ENCODE assay signal across 1 cellular context in the genomic region with DNA sequence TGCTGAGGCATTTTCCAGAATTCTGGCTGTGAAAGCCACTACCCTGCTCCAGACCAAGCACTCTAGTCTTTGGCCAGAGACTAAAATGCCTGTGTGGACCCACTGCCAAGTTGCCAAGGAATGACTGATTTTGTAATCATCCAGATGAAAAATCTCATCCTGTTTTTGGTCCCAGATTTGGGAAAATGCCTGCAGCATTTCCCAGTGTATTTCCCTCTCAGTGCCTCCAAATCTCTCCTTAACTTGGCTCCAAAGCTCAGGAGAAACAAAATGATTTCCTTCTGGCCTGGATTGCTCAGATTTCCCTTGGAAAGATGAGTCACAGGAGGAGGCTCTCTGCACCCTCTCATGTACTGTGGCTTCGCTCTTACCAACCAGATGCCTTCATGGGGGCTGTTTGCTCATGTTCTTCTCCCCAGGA.
TF ChIP-seq lines count a peak whose summit lies in the region.

No MANE protein-coding gene starts in this region.

TF ChIP-seq in IMR-90, 13 proteins besides CTCF, POLR2A, EP300 and RAD21:
- TF ChIP-seq, protein P1, sequence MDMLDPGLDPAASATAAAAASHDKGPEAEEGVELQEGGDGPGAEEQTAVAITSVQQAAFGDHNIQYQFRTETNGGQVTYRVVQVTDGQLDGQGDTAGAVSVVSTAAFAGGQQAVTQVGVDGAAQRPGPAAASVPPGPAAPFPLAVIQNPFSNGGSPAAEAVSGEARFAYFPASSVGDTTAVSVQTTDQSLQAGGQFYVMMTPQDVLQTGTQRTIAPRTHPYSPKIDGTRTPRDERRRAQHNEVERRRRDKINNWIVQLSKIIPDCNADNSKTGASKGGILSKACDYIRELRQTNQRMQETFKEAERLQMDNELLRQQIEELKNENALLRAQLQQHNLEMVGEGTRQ (IDR thresholded peaks at IDR 0.05; ENCODE audit: low read depth, low read length) = no peak
- TF ChIP-seq CEBPB (IDR thresholded peaks at IDR 0.05; ENCODE audit: low read depth, low read length) = no peak
- peak; percentile 37; the same call in 1 of the 2 replicates for TF ChIP-seq FOS (IDR thresholded peaks at IDR 0.05; ENCODE audit: low read depth, low read length)
- TF ChIP-seq MAZ (IDR thresholded peaks at IDR 0.05; ENCODE audit: borderline replicate concordance, low read depth, low read length) = peak; percentile 45; the same call in 1 of the 2 replicates
- TF ChIP-seq SMC3 (IDR thresholded peaks at IDR 0.05; ENCODE audit: low read depth, low read length) = no peak
TF ChIP-seq in IMR-90: peak in this region for 2.
